In genomic region chr18:24089626-24090337, GRCh38 we compare ENCODE assay signal across 16 cellular contexts. TPM values are rescaled to one million over a fixed set of nuclear protein-coding genes. Genes with fewer than 3 reads are reported as not detected.
DNase-seq lines count a peak whose midpoint lies in the region; ATAC-seq, FAIRE-seq and TF ChIP-seq lines count a peak whose summit lies in the region.
"Had no signal": no experiment of that assay in that cellular context is flagged by ENCODE, and none has a peak within 500 bp of the region (broad histone marks: within the 10 kb centered on the region; RNA-seq: fewer than 3 reads in every experiment).

No MANE protein-coding gene starts in this region.

- ATAC-seq in right lobe of liver, result peak in 3 of 4 donors; percentile 52 to 68 (median 53)
- ATAC-seq in HepG2, result no peak
- peak in 3 of 4 donors; percentile 17 to 44 (median 43) for ATAC-seq in heart left ventricle
- ATAC-seq in GM21576 (IDR thresholded peaks at IDR 0.05; ENCODE audit: unreplicated experiment), result no peak
- no peak for ATAC-seq in GM19455 (IDR thresholded peaks at IDR 0.05; ENCODE audit: unreplicated experiment)

- H3K4me2 ChIP-seq in HepG2 (ENCODE audit: low read depth, low read length) (no peak overlapping the region), neuronal stem cell (ENCODE audit: insufficient read depth, low read length, poor library complexity, severe bottlenecking) (no peak overlapping the region)

- H2BK5ac ChIP-seq in neuronal stem cell (ENCODE audit: low read length), result no peak overlapping the region

- H3K23ac ChIP-seq in neuronal stem cell (ENCODE audit: low read depth, low read length, poor library complexity), result no peak overlapping the region

- no peak for TF ChIP-seq EP300 in HepG2 (IDR thresholded peaks at IDR 0.05; ENCODE audit: low read depth in 2 of 2, low read length in 2 of 2)
- TF ChIP-seq EP300 in HepG2 (CRISPR knock-in tag; IDR thresholded peaks at IDR 0.05; ENCODE audit: borderline replicate concordance), result no peak

- H2AFZ ChIP-seq in HepG2 (ENCODE audit: low read length) (no peak overlapping the region), neuronal stem cell (ENCODE audit: low read length) (no peak overlapping the region)

- H3K27me3 ChIP-seq in right lobe of liver (no peaks in the 10 kb centered on the region), HepG2 (ENCODE audit: control insufficient read depth in 1 of 2, insufficient read depth in 2 of 2, low read length in 2 of 2) (no peaks in the 10 kb centered on the region), heart left ventricle (no peaks in the 10 kb centered on the region), neuronal stem cell (ENCODE audit: control insufficient read depth in 3 of 3, insufficient read depth in 3 of 3, low read depth in 1 of 3, low read length in 3 of 3) (no peaks in the 10 kb centered on the region)

- H4K20me1 ChIP-seq in HepG2 (ENCODE audit: insufficient read depth, low read length), result no peaks in the 10 kb centered on the region

- POLR2A ChIA-PET in HepG2 (lab: Yijun Ruan, JAX), result no interaction called here

- in situ Hi-C loops in HepG2 (cut with HindIII; ENCODE audit: extremely low pct_ligation_motif_present, low pct_unique_long_range_greater_than_20kb), result no loop called here

- BruUV-seq in HepG2 (replicated peaks; lab: Mats Ljungman, UMichigan), result no TSS peak

- no peak overlapping the region for H3K4ac ChIP-seq in neuronal stem cell (ENCODE audit: low read length)

- no peak overlapping the region for H3K9ac ChIP-seq in HepG2 (ENCODE audit: insufficient read depth, low read depth, low read length)
- H3K9ac ChIP-seq in neuronal stem cell (ENCODE audit: low read depth, low read length, poor library complexity), result no peak overlapping the region

- no peak for FAIRE-seq in HepG2 (lab: Jason Lieb, UNC)
- FAIRE-seq: H1 had no signal

- H2AK5ac ChIP-seq in neuronal stem cell (ENCODE audit: low read depth, low read length), result no peak overlapping the region

- H3K9me3 ChIP-seq in right lobe of liver, result no peaks in the 10 kb centered on the region
- no peaks in the 10 kb centered on the region for H3K9me3 ChIP-seq in HepG2 (ENCODE audit: low read length)
- H3K9me3 ChIP-seq in heart left ventricle, result no peaks in the 10 kb centered on the region
- H3K9me3 ChIP-seq in neuronal stem cell (replicated peaks in 1 of 2; ENCODE audit: control insufficient read depth in 2 of 2, insufficient read depth in 1 of 2, low read depth in 1 of 2, low read length in 2 of 2), result no peaks in the 10 kb centered on the region

- H3K27ac ChIP-seq in right lobe of liver (no peak overlapping the region), HepG2 (ENCODE audit: extremely low read length, insufficient read depth, low read length) (no peak overlapping the region), heart left ventricle (peak overlapping the region in 11 of 12 donors; percentile 26 to 88 (median 63)), neuronal stem cell (replicated peaks; ENCODE audit: low read length) (no peak overlapping the region)
- H3K27ac ChIP-seq: C4-2B had no signal

- no peaks in the 10 kb centered on the region for H3K79me1 ChIP-seq in neuronal stem cell (ENCODE audit: low read depth, low read length)

- H3K36me3 ChIP-seq in right lobe of liver, result peaks cover 0 to 3% (median 0%) of the 10 kb centered on the region in 4 donors
- no peaks in the 10 kb centered on the region for H3K36me3 ChIP-seq in HepG2 (replicated peaks in 1 of 2; ENCODE audit: control insufficient read depth in 1 of 2, insufficient read depth in 2 of 2, low read length in 2 of 2)
- peaks cover 0 to 22% (median 0%) of the 10 kb centered on the region in 9 donors for H3K36me3 ChIP-seq in heart left ventricle
- peaks cover 4 to 14% of the 10 kb centered on the region in 2 donors for H3K36me3 ChIP-seq in neuronal stem cell (replicated peaks in 1 of 2; ENCODE audit: control insufficient read depth in 2 of 2, insufficient read depth in 2 of 2, low read length in 2 of 2)

- WGBS in right lobe of liver (ENCODE audit: insufficient coverage, low coverage, low lambda C conversion rate, missing lambda C conversion rate), result 37% methylated on average over 2 of the region's 2 CpGs
- 87% methylated on average over 2 of the region's 2 CpGs for WGBS in HepG2 (ENCODE audit: low lambda C conversion rate)
- 58 to 65% (median 60%) methylated on average over 2 of the region's 2 CpGs for WGBS in heart left ventricle, 4 donors
- no CpG with 5 or more reads among the region's 2 CpGs for WGBS in neuronal stem cell (ENCODE audit: extremely low coverage in 2 of 2, insufficient read length in 2 of 2, insufficient replicate concordance in 1 of 2), 2 donors

- no peak overlapping the region for H2BK15ac ChIP-seq in neuronal stem cell (ENCODE audit: low read length)

- intact Hi-C loops in right lobe of liver (cut with DNase I), result no loop called here
- intact Hi-C loops in HepG2 (cut with micrococcal nuclease; ENCODE audit: unreplicated experiment), result no loop called here
- intact Hi-C loops in heart left ventricle (cut with DNase I), result loop anchor here in 1 of 10 donors (10.0 kb wide), 1 partner anchor 75 kb away; the partner anchor contains the start of gene TTC39C

- TF ChIP-seq POLR2A in right lobe of liver (IDR thresholded peaks at IDR 0.05), result no peak
- no peak for TF ChIP-seq POLR2A in HepG2 (IDR thresholded peaks at IDR 0.05; ENCODE audit: insufficient read depth in 1 of 2, low read depth in 2 of 2, low read length in 2 of 2)
- TF ChIP-seq POLR2A in heart left ventricle (IDR thresholded peaks at IDR 0.05), result no peak

- no peak overlapping the region for H3K18ac ChIP-seq in neuronal stem cell (ENCODE audit: low read length)

- H2BK12ac ChIP-seq in neuronal stem cell (ENCODE audit: low read length), result no peak overlapping the region

- no peak overlapping the region for H3K4me3 ChIP-seq in right lobe of liver
- H3K4me3 ChIP-seq in HepG2 (replicated peaks in 1 of 3; ENCODE audit: insufficient read depth in 1 of 3, low read depth in 2 of 3, low read length in 3 of 3), result no peak overlapping the region
- no peak overlapping the region for H3K4me3 ChIP-seq in heart left ventricle
- H3K4me3 ChIP-seq in neuronal stem cell (ENCODE audit: low read length in 2 of 2), result no peak overlapping the region

- H4K91ac ChIP-seq in neuronal stem cell (ENCODE audit: low read depth, low read length, poor library complexity), result no peak overlapping the region

- TF ChIP-seq RAD21 in HepG2 (CRISPR knock-in tag; IDR thresholded peaks at IDR 0.05), result no peak

- H3K79me2 ChIP-seq in HepG2 (ENCODE audit: insufficient read depth, low read length), result no peaks in the 10 kb centered on the region

- DNase-seq in right lobe of liver, result no peak
- no peak for DNase-seq in HepG2 (ENCODE audit: low spot score)
- peak; percentile 93 for DNase-seq in NCI-H82 (lab: John Stamatoyannopoulos, UW)
- no peak for DNase-seq in heart left ventricle
- no peak for DNase-seq in anterior cingulate cortex (lab: John Stamatoyannopoulos, UW)
- no peak for DNase-seq in neuronal stem cell (ENCODE audit: low spot score)
- DNase-seq: COR-L47; KG1; NCI-H1436; NCI-H524; NK-92 treated with Interleukin-12 subunit alpha and Interleukin-12 subunit beta, amount 100 ng/mL, for 24 hours; OCI-M1 had no signal

- no peak overlapping the region for H3K14ac ChIP-seq in neuronal stem cell (ENCODE audit: low read length)

- TF ChIP-seq CTCF in right lobe of liver (IDR thresholded peaks at IDR 0.05), result no peak
- no peak for TF ChIP-seq CTCF in HepG2 (CRISPR knock-in tag; IDR thresholded peaks at IDR 0.05)
- no peak for TF ChIP-seq CTCF in heart left ventricle (IDR thresholded peaks at IDR 0.05)

- no peak overlapping the region for H2BK120ac ChIP-seq in neuronal stem cell (ENCODE audit: low read depth, low read length)

- no peak overlapping the region for H4K8ac ChIP-seq in neuronal stem cell (ENCODE audit: low read depth, low read length)

- CTCF ChIA-PET in HepG2 (lab: Yijun Ruan, JAX; ENCODE audit: low intra/inter-chr PET ratio, low total read pairs), result no interaction called here

- peaks cover 0 to 12% (median 6%) of the 10 kb centered on the region in 4 donors for H3K4me1 ChIP-seq in right lobe of liver
- no peaks in the 10 kb centered on the region for H3K4me1 ChIP-seq in HepG2 (ENCODE audit: insufficient read depth, low read length)
- H3K4me1 ChIP-seq in heart left ventricle, result peaks cover 0 to 22% (median 18%) of the 10 kb centered on the region in 12 donors
- peaks cover 0 to 2% of the 10 kb centered on the region in 2 donors for H3K4me1 ChIP-seq in neuronal stem cell (ENCODE audit: control insufficient read depth in 2 of 2, insufficient read depth in 1 of 2, low read depth in 1 of 2, low read length in 2 of 2)

TF ChIP-seq in HepG2, 621 proteins besides CTCF, POLR2A, EP300 and RAD21:
- no peak for TF ChIP-seq ZNF253 (CRISPR knock-in tag; IDR thresholded peaks at IDR 0.05; ENCODE audit: borderline replicate concordance)
- TF ChIP-seq ZNF773 (CRISPR knock-in tag; IDR thresholded peaks at IDR 0.05; ENCODE audit: borderline replicate concordance), result no peak

RNA-seq across cellular contexts. Expression of gene CABYR, which starts 49.1 kb away (rescaled TPM):
- total RNA-seq in right lobe of liver (1 to 10 TPM in 3 of 6 experiments, under 1 TPM in 1, not detected in 2; 0.31 to 7.5 (median 3.7) TPM), HepG2 (2016; rRNA removed; fragmentation: Illumina TruSeq; extraction: Trizol) (0.38 and 0.71 TPM in 2 replicates), heart left ventricle (1 to 10 TPM in 1 of 9 donors, under 1 TPM in 4, not detected in 4; 0.45 to 1.0 (median 0.66) TPM)
- 0.53 TPM in 1 of 2 replicates, not detected in the other for total RNA-seq in HepG2 (2016; cell fraction: cytosol; rRNA removed; fragmentation: Illumina TruSeq; extraction: Trizol; ENCODE audit: low read depth)
- total RNA-seq in HepG2 (2016; cell fraction: insoluble cytoplasmic fraction; rRNA removed; fragmentation: Illumina TruSeq; extraction: Trizol), result 0.37 and 0.48 TPM in 2 replicates
- total RNA-seq in HepG2 (2016; cell fraction: membrane; rRNA removed; fragmentation: Illumina TruSeq; extraction: Trizol), result 0.34 and 0.52 TPM in 2 replicates
- total RNA-seq in HepG2 (2016; cell fraction: nucleus; rRNA removed; fragmentation: Illumina TruSeq; extraction: Trizol), result 0.38 and 1.4 TPM in 2 replicates
- polyA plus RNA-seq in HepG2 (2011; rRNA removed) (0.78 and 0.88 TPM in 2 replicates), heart left ventricle (under 1 TPM; 0.10 to 0.61 TPM)
- polyA plus RNA-seq in HepG2 (2011; cell fraction: cytosol; rRNA removed), result 0.40 and 0.46 TPM in 2 replicates
- polyA plus RNA-seq in HepG2 (2011; cell fraction: nucleus; rRNA removed), result 0.96 and 1.2 TPM in 2 replicates
- polyA plus RNA-seq in HepG2 (2012), result 0.42 and 0.49 TPM in 2 replicates
- polyA plus RNA-seq in HepG2 (2016; cell fraction: cytosol; fragmentation: Illumina TruSeq; extraction: Trizol; ENCODE audit: low read depth), result 0.16 and 0.26 TPM in 2 replicates
- polyA plus RNA-seq in HepG2 (2016; cell fraction: insoluble cytoplasmic fraction; fragmentation: Illumina TruSeq; extraction: Trizol; ENCODE audit: low read depth), result 0.57 and 0.64 TPM in 2 replicates
- 0.26 TPM in 1 of 2 replicates, not detected in the other for polyA plus RNA-seq in HepG2 (2016; cell fraction: membrane; fragmentation: Illumina TruSeq; extraction: Trizol; ENCODE audit: low read depth)
- 1.1 and 2.6 TPM in 2 replicates for polyA plus RNA-seq in HepG2 (2016; cell fraction: nucleus; fragmentation: Illumina TruSeq; extraction: Trizol; ENCODE audit: insufficient read depth, low read depth)
- 3.9 TPM in 1 of 2 replicates, not detected in the other for polyA minus RNA-seq in HepG2 (2011; rRNA and poly(A)+ RNA removed; ENCODE audit: low replicate concordance)
- polyA minus RNA-seq in HepG2 (2011; cell fraction: cytosol; rRNA and poly(A)+ RNA removed), result not detected in 2 replicates
- polyA minus RNA-seq in HepG2 (2011; cell fraction: nucleus; rRNA and poly(A)+ RNA removed), result 1.0 and 1.5 TPM in 2 replicates
- polyA plus RNA-seq in neuronal stem cell (2013, experiment 1 of 2), result 19.3 TPM
- 19.3 TPM for polyA plus RNA-seq in neuronal stem cell (2013, experiment 2 of 2)

Comparison
In these comparisons a context has a peak if more than half of its experiments do, and no peak if none do; other contexts are left out.
1. ATAC-seq: peak in right lobe of liver (3 of 4) and heart left ventricle (3 of 4); none in HepG2 (single experiment), GM21576 (single experiment) and GM19455 (single experiment).
2. H3K27ac ChIP-seq: peak in heart left ventricle (11 of 12); none in right lobe of liver (0 of 3), HepG2 (single experiment) and neuronal stem cell (single experiment).